8 cellular contexts compared by ENCODE assay signal in the genomic region with DNA sequence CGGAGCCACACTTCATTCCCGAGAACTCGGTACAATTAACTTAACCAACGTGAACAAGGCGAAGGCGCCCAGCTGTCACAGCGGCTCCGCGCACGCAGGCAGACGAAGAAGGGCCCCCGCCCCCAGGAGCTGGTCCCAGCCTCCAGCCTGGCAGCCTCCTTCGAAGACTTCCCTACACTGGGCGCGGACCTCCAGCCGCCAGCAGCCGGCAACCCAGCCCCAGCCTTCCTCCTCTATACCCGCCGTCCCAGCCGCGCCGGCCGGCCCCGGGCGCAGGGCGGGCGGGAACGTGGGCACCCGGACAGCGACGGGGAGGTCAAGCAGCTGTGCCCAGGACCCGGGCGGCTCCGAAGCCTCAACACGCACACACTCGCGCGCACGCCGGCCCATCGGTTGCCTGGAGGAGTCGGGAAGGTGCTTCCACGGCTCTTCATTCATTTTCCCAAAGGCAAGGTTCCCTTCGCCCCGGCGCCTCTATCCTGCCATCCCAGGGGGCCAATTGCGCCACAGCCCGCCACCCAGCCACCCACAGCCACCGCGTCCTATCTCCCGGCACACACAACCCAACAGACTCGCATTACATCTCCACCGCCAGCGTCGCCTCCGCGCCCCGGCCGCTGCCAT. TPM values are rescaled to one million over a fixed set of nuclear protein-coding genes. Genes with fewer than 3 reads are reported as not detected.
A peak's percentile ranks its signal among the peaks of the same experiment; 100 is the strongest.
DNase-seq lines count a peak whose midpoint lies in the region; TF ChIP-seq lines count a peak whose summit lies in the region.

No MANE protein-coding gene starts in this region.

- peak overlapping the region; percentile 86 for H3K4me3 Mint-ChIP-seq in dendritic cell treated with granulocyte-macrophage colony-stimulating factor and Interleukin-4, amounts not matched to agents 40 ng/mL and 50 ng/mL, for 4 days

- peaks cover 51% of the 10 kb centered on the region for H3K27me3 Mint-ChIP-seq in dendritic cell treated with granulocyte-macrophage colony-stimulating factor and Interleukin-4, amounts not matched to agents 40 ng/mL and 50 ng/mL, for 4 days

- H3K36me3 ChIP-seq in HUES64 (ENCODE audit: insufficient read depth, low read length) (no peaks in the 10 kb centered on the region), tibial artery (no peaks in the 10 kb centered on the region)

- H3K27me3 ChIP-seq in HUES64 (ENCODE audit: insufficient read depth, low read length) (peaks cover 59% of the 10 kb centered on the region), tibial artery (no peaks in the 10 kb centered on the region)

- no peaks in the 10 kb centered on the region for H3K9me3 ChIP-seq in HUES64 (ENCODE audit: insufficient read depth, low read depth, low read length)
- no peaks in the 10 kb centered on the region for H3K9me3 ChIP-seq in tibial artery

- H3K4me1 ChIP-seq in HUES64 (ENCODE audit: insufficient read depth, low read length) (peaks cover 3% of the 10 kb centered on the region; the same call in 1 of the 2 replicates), tibial artery (peaks cover 0 to 47% (median 30%) of the 10 kb centered on the region in 4 donors)

- WGBS in HUES64: 1% methylated on average over 59 of the region's 59 CpGs

- peaks cover 72% of the 10 kb centered on the region for H3K4me1 Mint-ChIP-seq in dendritic cell treated with granulocyte-macrophage colony-stimulating factor and Interleukin-4, amounts not matched to agents 40 ng/mL and 50 ng/mL, for 4 days (ENCODE audit: low read depth)

- no peaks in the 10 kb centered on the region for H3K36me3 Mint-ChIP-seq in dendritic cell treated with granulocyte-macrophage colony-stimulating factor and Interleukin-4, amounts not matched to agents 40 ng/mL and 50 ng/mL, for 4 days (ENCODE audit: low read depth)

- no peaks in the 10 kb centered on the region for H3K9me3 Mint-ChIP-seq in dendritic cell treated with granulocyte-macrophage colony-stimulating factor and Interleukin-4, amounts not matched to agents 40 ng/mL and 50 ng/mL, for 4 days

- TF ChIP-seq CTCF in tibial artery (IDR thresholded peaks at IDR 0.05): no peak

- no peak overlapping the region for H3K27ac ChIP-seq in HUES64 (ENCODE audit: low read depth, low read length)
- H3K27ac ChIP-seq in tibial artery: peak overlapping the region; percentile 88 to 93

- intact Hi-C loops in dendritic cell treated with granulocyte-macrophage colony-stimulating factor and Interleukin-4, amounts not matched to agents 40 ng/mL and 50 ng/mL, for 4 days (cut with micrococcal nuclease): no loop called here
- intact Hi-C loops in tibial artery (cut with DNase I; ENCODE audit: low total_unique reads): loop anchor here (10.0 kb wide), 1 partner anchor 133 kb away; no protein-coding TSS in a partner anchor

- H3K27ac Mint-ChIP-seq in dendritic cell treated with granulocyte-macrophage colony-stimulating factor and Interleukin-4, amounts not matched to agents 40 ng/mL and 50 ng/mL, for 4 days: peak overlapping the region; percentile 72

- peak; percentile 51 for DNase-seq in AG20443 (ENCODE audit: low spot score)
- peak; percentile 19 to 37 for DNase-seq in lung microvascular endothelial cell (ENCODE audit: low read depth in 2 of 2)
- peak in 1 of 2 donors; percentile 73 for DNase-seq in tibial artery
- DNase-seq in HCEC 1CT: no peak
- DNase-seq in NAMALWA (ENCODE audit: low spot score): no peak
- no peak for DNase-seq in LoVo (ENCODE audit: low spot score)

- peak overlapping the region; percentile 30; the same call in 1 of the 2 replicates for H3K9ac ChIP-seq in HUES64 (ENCODE audit: low read depth, low read length)

- H3K4me3 ChIP-seq in HUES64 (ENCODE audit: low read length) (peak overlapping the region; percentile 62), tibial artery (peak overlapping the region; percentile 77 to 78)

RNA-seq across cellular contexts. Expression of a gene that starts 1.6 kb away (rescaled TPM):
- polyA plus RNA-seq in HUES64 (2013, experiment 1 of 2): 6.9 TPM
- 6.5 TPM for polyA plus RNA-seq in HUES64 (2013, experiment 2 of 2)
- 60.1 and 105 TPM in 2 replicates for total RNA-seq in lung microvascular endothelial cell

Comparison
In these comparisons a context has a peak if more than half of its experiments do, and no peak if none do; other contexts are left out.
1. DNase-seq: peak in AG20443 (single experiment) and lung microvascular endothelial cell (2 of 2); none in HCEC 1CT (single experiment), NAMALWA (single experiment) and LoVo (single experiment).